Comparison of ENCODE assay signal across 19 cellular contexts in genomic region chr7:35384761-35385700, GRCh38.
"Had no signal": no experiment of that assay in that cellular context is flagged by ENCODE, and none has a peak within 500 bp of the region (broad histone marks: within the 10 kb centered on the region; RNA-seq: fewer than 3 reads in every experiment).

No MANE protein-coding gene starts in this region.

- FAIRE-seq: TTC549 had no signal

- H3K4me3 ChIP-seq: esophagus muscularis mucosa, skin epidermis, tibial artery, vagina had no signal

- H3K27ac ChIP-seq: esophagus muscularis mucosa, neutrophil, parathyroid adenoma, skin epidermis, tibial artery, vagina had no signal

- DNase-seq: activated B cell treated with CpG ODN at 0.5 μM for 24 hours; activated CD4-positive, alpha-beta T cell treated with anti-CD3 and anti-CD28 coated beads, Interleukin-2, amount 10 ng/mL, durations not matched to agents 7 days and 5 days; activated CD8-positive, alpha-beta memory T cell treated with anti-CD3 and anti-CD28 coated beads for 24 hours; activated gamma-delta T cell treated with Interleukin-2 at 50 U/mL for 16 hours; cortex of kidney; effector CD4-positive, alpha-beta T cell; immature natural killer cell; left colon; mesenchymal stem cell; natural killer cell; stimulated activated CD4-positive, alpha-beta T cell treated with anti-CD3 and anti-CD28 coated beads, Interleukin-4, amount 100 ng/mL, for 24 hours; stimulated activated naive CD4-positive, alpha-beta T cell; tibial artery had no signal

- H3K4me1 ChIP-seq: parathyroid adenoma, tibial artery, vagina had no signal

- H3K9ac ChIP-seq: parathyroid adenoma had no signal

- ATAC-seq: left colon, natural killer cell had no signal

- H3K27me3 ChIP-seq: esophagus muscularis mucosa, neutrophil, tibial artery, vagina had no signal

- H2AFZ ChIP-seq: parathyroid adenoma had no signal

- H3K36me3 ChIP-seq: esophagus muscularis mucosa, neutrophil, tibial artery, vagina had no signal

- H3K79me2 ChIP-seq: parathyroid adenoma had no signal

- H3K9me3 ChIP-seq: esophagus muscularis mucosa, neutrophil, tibial artery, vagina had no signal
